1 cellular context compared by ENCODE assay signal in the genomic region with DNA sequence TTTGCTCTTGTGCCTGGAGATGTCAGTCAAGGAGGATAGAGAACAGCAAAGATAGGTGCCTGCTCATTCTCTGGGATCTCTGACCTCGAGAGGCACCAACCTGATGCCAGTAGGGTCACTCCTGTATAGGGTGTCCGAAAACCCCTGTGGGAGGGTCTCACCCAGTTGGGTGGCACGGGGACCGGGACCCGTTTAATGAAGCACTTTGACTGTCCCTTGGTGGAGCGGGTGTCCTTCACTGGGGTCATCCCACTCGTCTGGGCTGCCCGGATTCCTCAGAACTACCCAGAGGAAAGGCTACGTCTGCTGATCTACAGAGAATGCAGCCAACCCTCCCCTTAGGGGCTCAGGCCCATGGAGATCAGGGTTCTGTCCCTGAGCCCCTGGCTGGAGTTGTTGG.
TF ChIP-seq lines count a peak whose summit lies in the region.

No MANE protein-coding gene starts in this region.

TF ChIP-seq in GM23338, 12 proteins besides CTCF, POLR2A, EP300 and RAD21 (continued from another document):
- TF ChIP-seq CREB1 (CRISPR knock-in tag; IDR thresholded peaks at IDR 0.05; ENCODE audit: low read depth) (no peak), EZH2phosphoT487 (IDR thresholded peaks at IDR 0.05; ENCODE audit: unreplicated experiment) (no peak), EZH2 (IDR thresholded peaks at IDR 0.05; ENCODE audit: low read depth, unreplicated experiment) (no peak), ETS1 (IDR thresholded peaks at IDR 0.05) (no peak), ZNF114 (CRISPR knock-in tag; IDR thresholded peaks at IDR 0.05) (no peak), POLR2AphosphoS5 (IDR thresholded peaks at IDR 0.05; ENCODE audit: low read depth) (no peak)
- TF ChIP-seq, protein P1, sequence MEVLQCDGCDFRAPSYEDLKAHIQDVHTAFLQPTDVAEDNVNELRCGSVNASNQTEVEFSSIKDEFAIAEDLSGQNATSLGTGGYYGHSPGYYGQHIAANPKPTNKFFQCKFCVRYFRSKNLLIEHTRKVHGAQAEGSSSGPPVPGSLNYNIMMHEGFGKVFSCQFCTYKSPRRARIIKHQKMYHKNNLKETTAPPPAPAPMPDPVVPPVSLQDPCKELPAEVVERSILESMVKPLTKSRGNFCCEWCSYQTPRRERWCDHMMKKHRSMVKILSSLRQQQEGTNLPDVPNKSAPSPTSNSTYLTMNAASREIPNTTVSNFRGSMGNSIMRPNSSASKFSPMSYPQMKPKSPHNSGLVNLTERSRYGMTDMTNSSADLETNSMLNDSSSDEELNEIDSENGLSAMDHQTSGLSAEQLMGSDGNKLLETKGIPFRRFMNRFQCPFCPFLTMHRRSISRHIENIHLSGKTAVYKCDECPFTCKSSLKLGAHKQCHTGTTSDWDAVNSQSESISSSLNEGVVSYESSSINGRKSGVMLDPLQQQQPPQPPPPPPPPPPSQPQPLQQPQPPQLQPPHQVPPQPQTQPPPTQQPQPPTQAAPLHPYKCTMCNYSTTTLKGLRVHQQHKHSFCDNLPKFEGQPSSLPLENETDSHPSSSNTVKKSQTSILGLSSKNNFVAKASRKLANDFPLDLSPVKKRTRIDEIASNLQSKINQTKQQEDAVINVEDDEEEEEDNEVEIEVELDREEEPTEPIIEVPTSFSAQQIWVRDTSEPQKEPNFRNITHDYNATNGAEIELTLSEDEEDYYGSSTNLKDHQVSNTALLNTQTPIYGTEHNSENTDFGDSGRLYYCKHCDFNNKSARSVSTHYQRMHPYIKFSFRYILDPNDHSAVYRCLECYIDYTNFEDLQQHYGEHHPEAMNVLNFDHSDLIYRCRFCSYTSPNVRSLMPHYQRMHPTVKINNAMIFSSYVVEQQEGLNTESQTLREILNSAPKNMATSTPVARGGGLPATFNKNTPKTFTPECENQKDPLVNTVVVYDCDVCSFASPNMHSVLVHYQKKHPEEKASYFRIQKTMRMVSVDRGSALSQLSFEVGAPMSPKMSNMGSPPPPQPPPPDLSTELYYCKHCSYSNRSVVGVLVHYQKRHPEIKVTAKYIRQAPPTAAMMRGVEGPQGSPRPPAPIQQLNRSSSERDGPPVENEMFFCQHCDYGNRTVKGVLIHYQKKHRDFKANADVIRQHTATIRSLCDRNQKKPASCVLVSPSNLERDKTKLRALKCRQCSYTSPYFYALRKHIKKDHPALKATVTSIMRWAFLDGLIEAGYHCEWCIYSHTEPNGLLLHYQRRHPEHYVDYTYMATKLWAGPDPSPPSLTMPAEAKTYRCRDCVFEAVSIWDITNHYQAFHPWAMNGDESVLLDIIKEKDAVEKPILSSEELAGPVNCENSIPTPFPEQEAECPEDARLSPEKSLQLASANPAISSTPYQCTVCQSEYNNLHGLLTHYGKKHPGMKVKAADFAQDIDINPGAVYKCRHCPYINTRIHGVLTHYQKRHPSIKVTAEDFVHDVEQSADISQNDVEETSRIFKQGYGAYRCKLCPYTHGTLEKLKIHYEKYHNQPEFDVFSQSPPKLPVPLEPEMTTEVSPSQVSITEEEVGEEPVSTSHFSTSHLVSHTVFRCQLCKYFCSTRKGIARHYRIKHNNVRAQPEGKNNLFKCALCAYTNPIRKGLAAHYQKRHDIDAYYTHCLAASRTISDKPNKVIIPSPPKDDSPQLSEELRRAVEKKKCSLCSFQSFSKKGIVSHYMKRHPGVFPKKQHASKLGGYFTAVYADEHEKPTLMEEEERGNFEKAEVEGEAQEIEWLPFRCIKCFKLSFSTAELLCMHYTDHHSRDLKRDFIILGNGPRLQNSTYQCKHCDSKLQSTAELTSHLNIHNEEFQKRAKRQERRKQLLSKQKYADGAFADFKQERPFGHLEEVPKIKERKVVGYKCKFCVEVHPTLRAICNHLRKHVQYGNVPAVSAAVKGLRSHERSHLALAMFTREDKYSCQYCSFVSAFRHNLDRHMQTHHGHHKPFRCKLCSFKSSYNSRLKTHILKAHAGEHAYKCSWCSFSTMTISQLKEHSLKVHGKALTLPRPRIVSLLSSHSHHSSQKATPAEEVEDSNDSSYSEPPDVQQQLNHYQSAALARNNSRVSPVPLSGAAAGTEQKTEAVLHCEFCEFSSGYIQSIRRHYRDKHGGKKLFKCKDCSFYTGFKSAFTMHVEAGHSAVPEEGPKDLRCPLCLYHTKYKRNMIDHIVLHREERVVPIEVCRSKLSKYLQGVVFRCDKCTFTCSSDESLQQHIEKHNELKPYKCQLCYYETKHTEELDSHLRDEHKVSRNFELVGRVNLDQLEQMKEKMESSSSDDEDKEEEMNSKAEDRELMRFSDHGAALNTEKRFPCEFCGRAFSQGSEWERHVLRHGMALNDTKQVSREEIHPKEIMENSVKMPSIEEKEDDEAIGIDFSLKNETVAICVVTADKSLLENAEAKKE (CRISPR knock-in tag; IDR thresholded peaks at IDR 0.05): no peak
